Comparison of ENCODE assay signal across 18 cellular contexts in genomic region chr16:73230651-73231050, GRCh38.
A peak's percentile ranks its signal among the peaks of the same experiment; 100 is the strongest.
DNase-seq lines count a peak whose midpoint lies in the region; FAIRE-seq and TF ChIP-seq lines count a peak whose summit lies in the region.
"Had no signal": no experiment of that assay in that cellular context is flagged by ENCODE, and none has a peak within 500 bp of the region (broad histone marks: within the 10 kb centered on the region; RNA-seq: fewer than 3 reads in every experiment).

No MANE protein-coding gene starts in this region.

- H3K27ac ChIP-seq in small intestine (ENCODE audit: low read depth in 1 of 2, low read length in 1 of 2) = no peak overlapping the region
- H3K27ac ChIP-seq in A673 (ENCODE audit: low read depth, low read length, poor library complexity, severe bottlenecking) = no peak overlapping the region
- H3K27ac ChIP-seq: C4-2B, GM23248 had no signal

- CTCF ChIA-PET in Calu3 (lab: Charles Lee) (no interaction called here), A673 (lab: Charles Lee) (no interaction called here)

- H3K4me1 ChIP-seq in small intestine (ENCODE audit: control insufficient read depth in 2 of 2, insufficient read depth in 1 of 2, low read depth in 1 of 2, low read length in 1 of 2) (no peaks in the 10 kb centered on the region), A673 (ENCODE audit: insufficient read depth, low read length, poor library complexity, severe bottlenecking) (peaks cover 14% of the 10 kb centered on the region)

- H3K4me3 Mint-ChIP-seq in Calu3 (ENCODE audit: low read depth, unreplicated experiment) = no peak overlapping the region
- H3K4me3 Mint-ChIP-seq: CD4-positive, alpha-beta T cell had no signal

- intact Hi-C loops in Calu3 (cut with micrococcal nuclease; ENCODE audit: unreplicated experiment) (no loop called here), head of caudate nucleus (cut with DNase I) (no loop called here), A673 (cut with micrococcal nuclease; ENCODE audit: unreplicated experiment) (no loop called here)

- DNase-seq in Calu3 (no peak), NCI-H82 (lab: John Stamatoyannopoulos, UW) (peak; percentile 49), head of caudate nucleus (peak; percentile 24 to 85 (median 58)), small intestine (no peak), A673 (ENCODE audit: low spot score) (no peak), NCI-H774 (lab: John Stamatoyannopoulos, UW) (no peak)
- DNase-seq: ACHN; Caco-2; CD4-positive, alpha-beta T cell; DMS153; DMS79; GDM1; GM23248; HCEC 1CT had no signal

- H3K27me3 ChIP-seq in small intestine (ENCODE audit: control insufficient read depth in 2 of 2, insufficient read depth in 2 of 2, low read length in 2 of 2) (no peaks in the 10 kb centered on the region), A673 (replicated peaks; ENCODE audit: insufficient read depth, low read depth, low read length, poor library complexity) (no peaks in the 10 kb centered on the region)

- POLR2A ChIA-PET in A673 (lab: Charles Lee; ENCODE audit: low non-redundant PET) = no interaction called here

- H3K36me3 ChIP-seq in small intestine (ENCODE audit: control insufficient read depth in 2 of 2, insufficient read depth in 2 of 2, low read length in 2 of 2) (no peaks in the 10 kb centered on the region), A673 (ENCODE audit: insufficient read depth, low read length, poor library complexity, severe bottlenecking) (no peaks in the 10 kb centered on the region)

- H3K9me3 ChIP-seq in small intestine (ENCODE audit: control insufficient read depth, low read depth) (no peaks in the 10 kb centered on the region), A673 (ENCODE audit: low read depth, low read length, poor library complexity, severe bottlenecking) (no peaks in the 10 kb centered on the region)
- H3K9me3 ChIP-seq: Caco-2 had no signal

- H3K9me3 Mint-ChIP-seq in Calu3 (ENCODE audit: low read depth, unreplicated experiment) = no peaks in the 10 kb centered on the region
- H3K9me3 Mint-ChIP-seq: CD4-positive, alpha-beta T cell had no signal

- H3K27me3 Mint-ChIP-seq in Calu3 (ENCODE audit: unreplicated experiment) = peaks cover 21% of the 10 kb centered on the region
- H3K27me3 Mint-ChIP-seq: CD4-positive, alpha-beta T cell had no signal

- H3K4me3 ChIP-seq in small intestine (ENCODE audit: low read depth in 1 of 2, low read length in 2 of 2) (no peak overlapping the region), A673 (ENCODE audit: low read depth, low read length, poor library complexity, severe bottlenecking) (no peak overlapping the region)
- H3K4me3 ChIP-seq: GM23248 had no signal

- H3K27ac Mint-ChIP-seq in Calu3 (ENCODE audit: unreplicated experiment) = peak overlapping the region; percentile 48
- H3K27ac Mint-ChIP-seq: CD4-positive, alpha-beta T cell had no signal

- no TSS peak for BruUV-seq in Calu3 (replicated peaks; lab: Mats Ljungman, UMichigan)
- no TSS peak for BruUV-seq in A673 (replicated peaks; lab: Mats Ljungman, UMichigan)

- H3K4me1 Mint-ChIP-seq in Calu3 (ENCODE audit: low read depth, unreplicated experiment) = peaks cover 22% of the 10 kb centered on the region

- peaks cover 18% of the 10 kb centered on the region for H3K36me3 Mint-ChIP-seq in Calu3 (ENCODE audit: insufficient read depth, unreplicated experiment)

- 69 to 83% (median 78%) methylated on average over 7 of the region's 7 CpGs for WGBS in small intestine, 3 donors

- TF ChIP-seq CTCF in Calu3 (IDR thresholded peaks at IDR 0.05; ENCODE audit: unreplicated experiment) (no peak), A673 (conservative IDR thresholded peaks at IDR 0.05; ENCODE audit: low read depth, low read length) (no peak)

- no peak for FAIRE-seq in small intestine (lab: Jason Lieb, UNC)
- FAIRE-seq: GM12892, GM18507, H54 had no signal

Comparison
In these comparisons a context has a peak if more than half of its experiments do, and no peak if none do; other contexts are left out.
1. DNase-seq: peak in NCI-H82 (single experiment) and head of caudate nucleus (42 of 42); none in Calu3 (single experiment), small intestine (single experiment), A673 (single experiment) and NCI-H774 (single experiment).